Comparison of ENCODE assay signal across 13 cellular contexts in the genomic region with DNA sequence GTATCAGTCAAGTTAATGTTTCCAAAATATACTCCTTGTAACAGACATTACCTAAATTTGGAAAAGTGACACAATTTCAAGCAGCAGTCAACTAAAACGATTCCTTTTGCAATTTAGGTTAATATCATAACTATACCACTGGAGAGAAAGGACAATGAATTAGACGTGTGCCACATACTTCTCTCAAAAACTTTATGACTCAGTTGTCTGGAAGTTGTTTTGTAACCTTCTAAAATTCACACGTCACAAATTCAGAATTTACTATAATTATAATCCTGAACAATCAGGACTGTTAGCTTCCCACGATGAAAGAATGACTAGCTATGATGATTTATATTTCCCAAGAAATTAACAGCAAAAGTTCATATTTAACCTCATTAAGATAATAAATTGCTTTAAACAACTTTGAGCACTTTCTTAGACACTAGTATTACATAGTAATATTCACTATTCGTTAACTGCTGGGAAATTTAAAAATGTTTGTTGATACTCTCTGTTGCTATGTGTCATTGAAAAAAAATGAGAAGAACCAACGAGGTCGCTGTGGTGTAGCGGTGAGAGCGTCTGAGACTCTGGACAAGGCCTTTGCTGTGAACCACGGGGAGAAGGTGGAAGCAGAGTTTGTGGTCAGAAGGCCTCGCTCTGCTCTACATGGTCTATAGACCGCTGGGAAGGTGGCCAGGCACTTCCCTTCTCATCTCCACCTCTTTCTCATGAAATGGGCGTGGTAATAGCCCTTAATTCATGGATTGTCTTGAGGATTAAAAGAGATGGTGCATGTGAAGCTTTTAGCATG. TPM values are rescaled to one million over a fixed set of nuclear protein-coding genes. Genes with fewer than 3 reads are reported as not detected.
DNase-seq lines count a peak whose midpoint lies in the region; FAIRE-seq and TF ChIP-seq lines count a peak whose summit lies in the region.
"Had no signal": no experiment of that assay in that cellular context is flagged by ENCODE, and none has a peak within 500 bp of the region (broad histone marks: within the 10 kb centered on the region; RNA-seq: fewer than 3 reads in every experiment).

No MANE protein-coding gene starts in this region.

- no peak overlapping the region for H3K4me3 Mint-ChIP-seq in activated T-helper 2 cell treated with anti-CD3 and anti-CD28 coated beads, Interferon-gamma antibody, Interleukin-2, Interleukin-4, amounts not matched to agents 10 μg/mL and 5 μg/mL and 100 μg/mL, durations not matched to agents 14 hours and 24 hours and 36 hours (ENCODE audit: low read depth)
- H3K4me3 Mint-ChIP-seq: CD4-positive, CD25-positive, alpha-beta regulatory T cell had no signal

- CTCF ChIA-PET in AG04449 (lab: Yijun Ruan, JAX): interaction anchor here (0.9 to 3.4 kb wide), 2 partner anchors 22 to 26 kb away, joined by 3 to 11 read pairs; no protein-coding TSS in a partner anchor

- intact Hi-C loops in activated T-helper 2 cell treated with anti-CD3 and anti-CD28 coated beads, Interferon-gamma antibody, Interleukin-2, Interleukin-4, amounts not matched to agents 10 μg/mL and 5 μg/mL and 100 μg/mL, durations not matched to agents 14 hours and 24 hours and 36 hours (cut with micrococcal nuclease): loop anchor here (1.0 to 2.0 kb wide), 2 partner anchors 13 to 15 kb away; no protein-coding TSS in a partner anchor
- intact Hi-C loops in kidney (cut with DNase I): no loop called here

- TF ChIP-seq CTCF in AG04449 (IDR thresholded peaks at IDR 0.05; ENCODE audit: insufficient read depth, low read length, missing control alignments) (no peak), kidney (IDR thresholded peaks at IDR 0.05; ENCODE audit: borderline replicate concordance, extremely low read depth, insufficient read depth) (no peak)

- H3K9me3 Mint-ChIP-seq in activated T-helper 2 cell treated with anti-CD3 and anti-CD28 coated beads, Interferon-gamma antibody, Interleukin-2, Interleukin-4, amounts not matched to agents 10 μg/mL and 5 μg/mL and 100 μg/mL, durations not matched to agents 14 hours and 24 hours and 36 hours: peaks cover 16% of the 10 kb centered on the region

- DNase-seq in AG04449 (ENCODE audit: low read depth, low spot score) (peak; percentile 12), GM04504 (ENCODE audit: low read depth) (peak; percentile 39), kidney (peak; percentile 41), NCI-H446 (lab: John Stamatoyannopoulos, UW) (no peak), HAP-1 (ENCODE audit: low spot score in 2 of 2) (no peak), NCI-H1930 (lab: John Stamatoyannopoulos, UW) (no peak), SHP77 treated with DMSO at 0.1 percent for 48 hours (lab: John Stamatoyannopoulos, UW) (no peak)
- no peak for DNase-seq in activated T-helper 2 cell treated with anti-CD3 and anti-CD28 coated beads, Interferon-gamma antibody, Interleukin-2, Interleukin-4, amounts not matched to agents 10 μg/mL and 5 μg/mL and 100 μg/mL, durations not matched to agents 14 hours and 24 hours and 36 hours (ENCODE audit: low spot score)
- DNase-seq: CD4-positive, CD25-positive, alpha-beta regulatory T cell; esophagus squamous epithelium; NCI-H526 treated with DMSO at 0.1 percent for 48 hours; occipital lobe; testis had no signal

- H3K27ac Mint-ChIP-seq in activated T-helper 2 cell treated with anti-CD3 and anti-CD28 coated beads, Interferon-gamma antibody, Interleukin-2, Interleukin-4, amounts not matched to agents 10 μg/mL and 5 μg/mL and 100 μg/mL, durations not matched to agents 14 hours and 24 hours and 36 hours: peak overlapping the region; percentile 91

- H3K9me3 ChIP-seq in kidney (ENCODE audit: control insufficient read depth in 1 of 2, low read length in 2 of 2) (no peaks in the 10 kb centered on the region), HAP-1 (no peaks in the 10 kb centered on the region)
- H3K9me3 ChIP-seq: esophagus squamous epithelium, testis had no signal

- no peak overlapping the region for H3K9ac ChIP-seq in kidney (ENCODE audit: low read length in 2 of 2)

- H3K36me3 Mint-ChIP-seq in activated T-helper 2 cell treated with anti-CD3 and anti-CD28 coated beads, Interferon-gamma antibody, Interleukin-2, Interleukin-4, amounts not matched to agents 10 μg/mL and 5 μg/mL and 100 μg/mL, durations not matched to agents 14 hours and 24 hours and 36 hours (ENCODE audit: low read depth): peaks cover 40% of the 10 kb centered on the region

- no peak overlapping the region for H3K4me3 ChIP-seq in AG04449 (ENCODE audit: low read depth, low read length)
- no peak overlapping the region for H3K4me3 ChIP-seq in kidney (ENCODE audit: low read length in 2 of 2)
- no peak overlapping the region for H3K4me3 ChIP-seq in HAP-1
- H3K4me3 ChIP-seq: esophagus squamous epithelium, testis had no signal

- FAIRE-seq in kidney (lab: Jason Lieb, UNC): no peak

- no peaks in the 10 kb centered on the region for H3K27me3 Mint-ChIP-seq in activated T-helper 2 cell treated with anti-CD3 and anti-CD28 coated beads, Interferon-gamma antibody, Interleukin-2, Interleukin-4, amounts not matched to agents 10 μg/mL and 5 μg/mL and 100 μg/mL, durations not matched to agents 14 hours and 24 hours and 36 hours (ENCODE audit: low read depth)
- H3K27me3 Mint-ChIP-seq: CD4-positive, CD25-positive, alpha-beta regulatory T cell had no signal

- POLR2A ChIA-PET in AG04449 (lab: Yijun Ruan, JAX): no interaction called here

- no peak overlapping the region for H3K27ac ChIP-seq in kidney (ENCODE audit: low read depth in 2 of 2, low read length in 2 of 2)
- H3K27ac ChIP-seq: testis had no signal

- H3K27me3 ChIP-seq in HAP-1 (ENCODE audit: low read depth): no peaks in the 10 kb centered on the region
- H3K27me3 ChIP-seq: esophagus squamous epithelium, testis had no signal

- no peaks in the 10 kb centered on the region for H3K36me3 ChIP-seq in kidney (ENCODE audit: control insufficient read depth in 1 of 2, insufficient read depth in 2 of 2, low read length in 2 of 2)
- H3K36me3 ChIP-seq in HAP-1 (replicated peaks): no peaks in the 10 kb centered on the region
- H3K36me3 ChIP-seq: esophagus squamous epithelium had no signal

- in situ Hi-C loops in HAP-1 (cut with MboI; ENCODE audit: low sequenced_read_pairs): no loop called here

- H3K4me1 Mint-ChIP-seq in activated T-helper 2 cell treated with anti-CD3 and anti-CD28 coated beads, Interferon-gamma antibody, Interleukin-2, Interleukin-4, amounts not matched to agents 10 μg/mL and 5 μg/mL and 100 μg/mL, durations not matched to agents 14 hours and 24 hours and 36 hours (ENCODE audit: low read depth): peaks cover 52% of the 10 kb centered on the region

- no peaks in the 10 kb centered on the region for H3K4me1 ChIP-seq in kidney (ENCODE audit: control insufficient read depth in 1 of 2, insufficient read depth in 1 of 2, low read depth in 1 of 2, low read length in 2 of 2)
- H3K4me1 ChIP-seq in HAP-1: 0 out of 2 replicates have a peak, but pooled peaks cover 3% of the 10 kb centered on the region
- H3K4me1 ChIP-seq: testis had no signal

RNA-seq across cellular contexts. Expression of a gene that starts 27.9 kb away (rescaled TPM):
- 246 and 249 TPM in 2 replicates for total RNA-seq in activated T-helper 2 cell treated with anti-CD3 and anti-CD28 coated beads, Interferon-gamma antibody, Interleukin-2, Interleukin-4, amounts not matched to agents 10 μg/mL and 5 μg/mL and 100 μg/mL, durations not matched to agents 14 hours and 24 hours and 36 hours
- total RNA-seq in kidney: 6.5 TPM
- 3.3 TPM for polyA plus RNA-seq in kidney (ENCODE audit: insufficient read depth, low read depth, low replicate concordance)

Comparison
In these comparisons a context has a peak if more than half of its experiments do, and no peak if none do; other contexts are left out.
1. DNase-seq: peak in AG04449 (single experiment), GM04504 (single experiment) and kidney (single experiment); none in activated T-helper 2 cell treated with anti-CD3 and anti-CD28 coated beads, Interferon-gamma antibody, Interleukin-2, Interleukin-4, amounts not matched to agents 10 μg/mL and 5 μg/mL and 100 μg/mL, durations not matched to agents 14 hours and 24 hours and 36 hours (single experiment), NCI-H446 (0 of 2), HAP-1 (0 of 2), NCI-H1930 (0 of 2) and SHP77 treated with DMSO at 0.1 percent for 48 hours (single experiment).
2. RNA of a gene that starts 27.9 kb away (total RNA-seq): 246 to 249 TPM in activated T-helper 2 cell treated with anti-CD3 and anti-CD28 coated beads, Interferon-gamma antibody, Interleukin-2, Interleukin-4, amounts not matched to agents 10 μg/mL and 5 μg/mL and 100 μg/mL, durations not matched to agents 14 hours and 24 hours and 36 hours; 6.5 TPM in kidney (single experiment); every median in the first group is over 10 times any median in the second.